ENCODE assay signal across 19 cellular contexts in genomic region chr21:42390193-42390592, GRCh38. TPM values are rescaled to one million over a fixed set of nuclear protein-coding genes. Genes with fewer than 3 reads are reported as not detected.
"Had no signal": no experiment of that assay in that cellular context is flagged by ENCODE, and none has a peak within 500 bp of the region (broad histone marks: within the 10 kb centered on the region; RNA-seq: fewer than 3 reads in every experiment).

No MANE protein-coding gene starts in this region.

- H3K27ac Mint-ChIP-seq: activated CD4-positive, alpha-beta memory T cell treated with anti-CD3 and anti-CD28 coated beads for 36 hours; activated naive CD4-positive, alpha-beta T cell treated with anti-CD3 and anti-CD28 coated beads, Interleukin-2, amount 10 ng/mL, durations not matched to agents 7 days and 5 days; endodermal cell had no signal

- H3K27me3 ChIP-seq: transverse colon had no signal

- H3K9me3 Mint-ChIP-seq: activated CD4-positive, alpha-beta memory T cell treated with anti-CD3 and anti-CD28 coated beads for 36 hours; activated T-helper 1 cell treated with anti-CD3 and anti-CD28 coated beads, Interleukin-12 subunit alpha, Interleukin-12 subunit beta, Interleukin-2, Interleukin-4 antibody, amounts not matched to agents 30 ng/mL and 10 ng/mL and 1 ng/mL, durations not matched to agents 14 hours and 24 hours and 36 hours; endodermal cell had no signal

- H3K27me3 Mint-ChIP-seq: activated CD4-positive, alpha-beta memory T cell treated with anti-CD3 and anti-CD28 coated beads for 36 hours had no signal

- H3K4me3 Mint-ChIP-seq: activated naive CD4-positive, alpha-beta T cell treated with anti-CD3 and anti-CD28 coated beads, Interleukin-2, amount 10 ng/mL, durations not matched to agents 7 days and 5 days; endodermal cell had no signal

- H3K4me3 ChIP-seq: transverse colon had no signal

- H3K36me3 ChIP-seq: transverse colon had no signal

- H3K9me3 ChIP-seq: transverse colon had no signal

- DNase-seq: activated CD4-positive, alpha-beta memory T cell treated with anti-CD3 and anti-CD28 coated beads for 36 hours; activated CD4-positive, CD25-positive, alpha-beta regulatory T cell treated with anti-CD3 and anti-CD28 coated beads, Interleukin-2, amount 50 U/mL, for 72 hours; activated CD8-positive, alpha-beta memory T cell treated with anti-CD3 and anti-CD28 coated beads, Interleukin-2, amount 50 U/mL, for 4 hours; activated naive CD4-positive, alpha-beta T cell treated with anti-CD3 and anti-CD28 coated beads, Interleukin-2, amount 10 ng/mL, durations not matched to agents 7 days and 5 days; endodermal cell; hippocampal formation; kidney glomerular epithelial cell; mesendoderm had no signal

RNA-seq across cellular contexts. Expression of gene TMPRSS3, which starts 5.7 kb away (rescaled TPM):
- total RNA-seq: chondrocyte, endodermal cell, osteoblast, skeletal muscle tissue had no signal

RNA-seq across cellular contexts. Expression of gene UBASH3A, which starts 13.5 kb away (rescaled TPM):
- total RNA-seq: bronchial epithelial cell, chondrocyte, dermis microvascular lymphatic vessel endothelial cell, endodermal cell, osteoblast, renal cortical epithelial cell had no signal
- polyA plus RNA-seq: neural cell had no signal

RNA-seq across cellular contexts. Expression of gene TFF1, which starts 23.9 kb away (rescaled TPM):
- total RNA-seq: activated CD4-positive, alpha-beta memory T cell treated with anti-CD3 and anti-CD28 coated beads for 36 hours; activated T-helper 1 cell treated with anti-CD3 and anti-CD28 coated beads, Interleukin-12 subunit alpha, Interleukin-12 subunit beta, Interleukin-2, Interleukin-4 antibody, amounts not matched to agents 30 ng/mL and 10 ng/mL and 1 ng/mL, durations not matched to agents 14 hours and 24 hours and 36 hours; bronchial epithelial cell; chondrocyte; dermis microvascular lymphatic vessel endothelial cell; liver; osteoblast; renal cortical epithelial cell; skeletal muscle tissue; subcutaneous adipose tissue had no signal
- polyA plus RNA-seq: liver, neural cell had no signal

RNA-seq across cellular contexts. Expression of gene TFF2, which starts 39.4 kb away (rescaled TPM):
- total RNA-seq: activated CD4-positive, alpha-beta memory T cell treated with anti-CD3 and anti-CD28 coated beads for 36 hours; activated T-helper 1 cell treated with anti-CD3 and anti-CD28 coated beads, Interleukin-12 subunit alpha, Interleukin-12 subunit beta, Interleukin-2, Interleukin-4 antibody, amounts not matched to agents 30 ng/mL and 10 ng/mL and 1 ng/mL, durations not matched to agents 14 hours and 24 hours and 36 hours; bronchial epithelial cell; chondrocyte; dermis microvascular lymphatic vessel endothelial cell; endodermal cell; liver; osteoblast; renal cortical epithelial cell; skeletal muscle tissue; subcutaneous adipose tissue had no signal
- polyA plus RNA-seq: neural cell had no signal
